In the genomic region with DNA sequence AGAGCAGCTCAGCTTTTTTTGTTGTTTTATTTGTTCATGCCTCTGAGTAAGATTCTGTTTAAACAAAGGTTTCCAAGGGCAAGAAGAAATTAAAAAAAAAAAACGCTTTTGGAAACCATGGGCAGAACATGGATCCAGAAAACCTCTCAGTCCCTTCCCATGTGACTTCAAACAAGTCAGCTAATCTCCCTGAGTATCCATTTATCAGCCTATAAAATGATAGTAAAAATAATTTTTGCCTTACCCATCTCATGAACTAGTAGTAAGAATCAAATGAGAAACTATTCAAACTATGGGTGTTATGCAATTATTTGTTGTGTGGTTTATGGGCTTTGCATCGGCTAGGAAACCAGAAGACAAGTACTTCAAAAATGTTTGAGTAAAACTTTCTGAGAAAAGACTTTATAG, we compare ENCODE assay signal across 2 cellular contexts.
TF ChIP-seq lines count a peak whose summit lies in the region.

No MANE protein-coding gene starts in this region.

TF ChIP-seq in HCT116, 20 proteins besides CTCF, POLR2A, EP300 and RAD21:
- TF ChIP-seq CBX3 (IDR thresholded peaks at IDR 0.05; ENCODE audit: low read depth) (no peak), EZH2 (IDR thresholded peaks at IDR 0.05) (no peak), EGR1 (IDR thresholded peaks at IDR 0.05; ENCODE audit: low read depth) (no peak), CEBPB (IDR thresholded peaks at IDR 0.05; ENCODE audit: low read depth) (no peak), POLR2AphosphoS5 (IDR thresholded peaks at IDR 0.05; ENCODE audit: low read depth, low read length) (no peak), TCF7L2 (IDR thresholded peaks at IDR 0.05; ENCODE audit: borderline replicate concordance, extremely low read depth, insufficient read depth, insufficient read length) (no peak), YY1 (IDR thresholded peaks at IDR 0.05; ENCODE audit: extremely low read depth, insufficient replicate concordance, low read depth, low read length) (no peak), EZH2phosphoT487 (IDR thresholded peaks at IDR 0.05; ENCODE audit: borderline replicate concordance) (no peak), SRF (IDR thresholded peaks at IDR 0.05; ENCODE audit: low read depth) (no peak), SIN3A (IDR thresholded peaks at IDR 0.05; ENCODE audit: low read depth) (no peak)
- TF ChIP-seq, protein P1, sequence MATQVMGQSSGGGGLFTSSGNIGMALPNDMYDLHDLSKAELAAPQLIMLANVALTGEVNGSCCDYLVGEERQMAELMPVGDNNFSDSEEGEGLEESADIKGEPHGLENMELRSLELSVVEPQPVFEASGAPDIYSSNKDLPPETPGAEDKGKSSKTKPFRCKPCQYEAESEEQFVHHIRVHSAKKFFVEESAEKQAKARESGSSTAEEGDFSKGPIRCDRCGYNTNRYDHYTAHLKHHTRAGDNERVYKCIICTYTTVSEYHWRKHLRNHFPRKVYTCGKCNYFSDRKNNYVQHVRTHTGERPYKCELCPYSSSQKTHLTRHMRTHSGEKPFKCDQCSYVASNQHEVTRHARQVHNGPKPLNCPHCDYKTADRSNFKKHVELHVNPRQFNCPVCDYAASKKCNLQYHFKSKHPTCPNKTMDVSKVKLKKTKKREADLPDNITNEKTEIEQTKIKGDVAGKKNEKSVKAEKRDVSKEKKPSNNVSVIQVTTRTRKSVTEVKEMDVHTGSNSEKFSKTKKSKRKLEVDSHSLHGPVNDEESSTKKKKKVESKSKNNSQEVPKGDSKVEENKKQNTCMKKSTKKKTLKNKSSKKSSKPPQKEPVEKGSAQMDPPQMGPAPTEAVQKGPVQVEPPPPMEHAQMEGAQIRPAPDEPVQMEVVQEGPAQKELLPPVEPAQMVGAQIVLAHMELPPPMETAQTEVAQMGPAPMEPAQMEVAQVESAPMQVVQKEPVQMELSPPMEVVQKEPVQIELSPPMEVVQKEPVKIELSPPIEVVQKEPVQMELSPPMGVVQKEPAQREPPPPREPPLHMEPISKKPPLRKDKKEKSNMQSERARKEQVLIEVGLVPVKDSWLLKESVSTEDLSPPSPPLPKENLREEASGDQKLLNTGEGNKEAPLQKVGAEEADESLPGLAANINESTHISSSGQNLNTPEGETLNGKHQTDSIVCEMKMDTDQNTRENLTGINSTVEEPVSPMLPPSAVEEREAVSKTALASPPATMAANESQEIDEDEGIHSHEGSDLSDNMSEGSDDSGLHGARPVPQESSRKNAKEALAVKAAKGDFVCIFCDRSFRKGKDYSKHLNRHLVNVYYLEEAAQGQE (IDR thresholded peaks at IDR 0.05; ENCODE audit: low read depth) = no peak
- TF ChIP-seq, protein P2, sequence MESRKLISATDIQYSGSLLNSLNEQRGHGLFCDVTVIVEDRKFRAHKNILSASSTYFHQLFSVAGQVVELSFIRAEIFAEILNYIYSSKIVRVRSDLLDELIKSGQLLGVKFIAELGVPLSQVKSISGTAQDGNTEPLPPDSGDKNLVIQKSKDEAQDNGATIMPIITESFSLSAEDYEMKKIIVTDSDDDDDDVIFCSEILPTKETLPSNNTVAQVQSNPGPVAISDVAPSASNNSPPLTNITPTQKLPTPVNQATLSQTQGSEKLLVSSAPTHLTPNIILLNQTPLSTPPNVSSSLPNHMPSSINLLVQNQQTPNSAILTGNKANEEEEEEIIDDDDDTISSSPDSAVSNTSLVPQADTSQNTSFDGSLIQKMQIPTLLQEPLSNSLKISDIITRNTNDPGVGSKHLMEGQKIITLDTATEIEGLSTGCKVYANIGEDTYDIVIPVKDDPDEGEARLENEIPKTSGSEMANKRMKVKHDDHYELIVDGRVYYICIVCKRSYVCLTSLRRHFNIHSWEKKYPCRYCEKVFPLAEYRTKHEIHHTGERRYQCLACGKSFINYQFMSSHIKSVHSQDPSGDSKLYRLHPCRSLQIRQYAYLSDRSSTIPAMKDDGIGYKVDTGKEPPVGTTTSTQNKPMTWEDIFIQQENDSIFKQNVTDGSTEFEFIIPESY (IDR thresholded peaks at IDR 0.05; ENCODE audit: extremely low read depth, insufficient replicate concordance, low read length) = no peak
- TF ChIP-seq, protein P3, sequence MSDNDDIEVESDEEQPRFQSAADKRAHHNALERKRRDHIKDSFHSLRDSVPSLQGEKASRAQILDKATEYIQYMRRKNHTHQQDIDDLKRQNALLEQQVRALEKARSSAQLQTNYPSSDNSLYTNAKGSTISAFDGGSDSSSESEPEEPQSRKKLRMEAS (IDR thresholded peaks at IDR 0.05) = no peak

TF ChIP-seq in HepG2, 621 proteins besides CTCF, POLR2A, EP300 and RAD21:
- no peak for TF ChIP-seq SNRNP70 (IDR thresholded peaks at IDR 0.05; ENCODE audit: low read depth, low read length)
- TF ChIP-seq MTF1 (CRISPR knock-in tag; IDR thresholded peaks at IDR 0.05) = no peak
- TF ChIP-seq MED1 (CRISPR knock-in tag; IDR thresholded peaks at IDR 0.05) = no peak
- TF ChIP-seq POLR2AphosphoS5 (IDR thresholded peaks at IDR 0.05; ENCODE audit: low read depth, low read length) = no peak
- no peak for TF ChIP-seq ZNF160 (CRISPR knock-in tag; IDR thresholded peaks at IDR 0.05)
- TF ChIP-seq ZNF841 (CRISPR knock-in tag; IDR thresholded peaks at IDR 0.05; ENCODE audit: borderline replicate concordance) = no peak
- no peak for TF ChIP-seq AKAP8 (CRISPR knock-in tag; IDR thresholded peaks at IDR 0.05)
- TF ChIP-seq, protein P4, sequence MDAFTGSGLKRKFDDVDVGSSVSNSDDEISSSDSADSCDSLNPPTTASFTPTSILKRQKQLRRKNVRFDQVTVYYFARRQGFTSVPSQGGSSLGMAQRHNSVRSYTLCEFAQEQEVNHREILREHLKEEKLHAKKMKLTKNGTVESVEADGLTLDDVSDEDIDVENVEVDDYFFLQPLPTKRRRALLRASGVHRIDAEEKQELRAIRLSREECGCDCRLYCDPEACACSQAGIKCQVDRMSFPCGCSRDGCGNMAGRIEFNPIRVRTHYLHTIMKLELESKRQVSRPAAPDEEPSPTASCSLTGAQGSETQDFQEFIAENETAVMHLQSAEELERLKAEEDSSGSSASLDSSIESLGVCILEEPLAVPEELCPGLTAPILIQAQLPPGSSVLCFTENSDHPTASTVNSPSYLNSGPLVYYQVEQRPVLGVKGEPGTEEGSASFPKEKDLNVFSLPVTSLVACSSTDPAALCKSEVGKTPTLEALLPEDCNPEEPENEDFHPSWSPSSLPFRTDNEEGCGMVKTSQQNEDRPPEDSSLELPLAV (CRISPR knock-in tag; conservative IDR thresholded peaks at IDR 0.05; ENCODE audit: low read depth) = no peak
- TF ChIP-seq TARDBP (CRISPR knock-in tag; IDR thresholded peaks at IDR 0.05) = no peak
- no peak for TF ChIP-seq ZNF10 (CRISPR knock-in tag; IDR thresholded peaks at IDR 0.05; ENCODE audit: borderline replicate concordance, low read depth)
- TF ChIP-seq, protein P5, sequence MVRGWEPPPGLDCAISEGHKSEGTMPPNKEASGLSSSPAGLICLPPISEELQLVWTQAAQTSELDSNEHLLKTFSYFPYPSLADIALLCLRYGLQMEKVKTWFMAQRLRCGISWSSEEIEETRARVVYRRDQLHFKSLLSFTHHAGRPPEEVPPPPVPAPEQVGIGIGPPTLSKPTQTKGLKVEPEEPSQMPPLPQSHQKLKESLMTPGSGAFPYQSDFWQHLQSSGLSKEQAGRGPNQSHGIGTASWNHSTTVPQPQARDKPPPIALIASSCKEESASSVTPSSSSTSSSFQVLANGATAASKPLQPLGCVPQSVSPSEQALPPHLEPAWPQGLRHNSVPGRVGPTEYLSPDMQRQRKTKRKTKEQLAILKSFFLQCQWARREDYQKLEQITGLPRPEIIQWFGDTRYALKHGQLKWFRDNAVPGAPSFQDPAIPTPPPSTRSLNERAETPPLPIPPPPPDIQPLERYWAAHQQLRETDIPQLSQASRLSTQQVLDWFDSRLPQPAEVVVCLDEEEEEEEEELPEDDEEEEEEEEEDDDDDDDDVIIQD (CRISPR knock-in tag; IDR thresholded peaks at IDR 0.05; ENCODE audit: low read depth) = no peak
- TF ChIP-seq, protein P6, sequence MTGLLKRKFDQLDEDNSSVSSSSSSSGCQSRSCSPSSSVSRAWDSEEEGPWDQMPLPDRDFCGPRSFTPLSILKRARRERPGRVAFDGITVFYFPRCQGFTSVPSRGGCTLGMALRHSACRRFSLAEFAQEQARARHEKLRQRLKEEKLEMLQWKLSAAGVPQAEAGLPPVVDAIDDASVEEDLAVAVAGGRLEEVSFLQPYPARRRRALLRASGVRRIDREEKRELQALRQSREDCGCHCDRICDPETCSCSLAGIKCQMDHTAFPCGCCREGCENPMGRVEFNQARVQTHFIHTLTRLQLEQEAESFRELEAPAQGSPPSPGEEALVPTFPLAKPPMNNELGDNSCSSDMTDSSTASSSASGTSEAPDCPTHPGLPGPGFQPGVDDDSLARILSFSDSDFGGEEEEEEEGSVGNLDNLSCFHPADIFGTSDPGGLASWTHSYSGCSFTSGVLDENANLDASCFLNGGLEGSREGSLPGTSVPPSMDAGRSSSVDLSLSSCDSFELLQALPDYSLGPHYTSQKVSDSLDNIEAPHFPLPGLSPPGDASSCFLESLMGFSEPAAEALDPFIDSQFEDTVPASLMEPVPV (CRISPR knock-in tag; IDR thresholded peaks at IDR 0.05) = no peak
- TF ChIP-seq, protein P1 (IDR thresholded peaks at IDR 0.05; ENCODE audit: borderline replicate concordance in 1 of 2, low read depth in 1 of 2, low read length in 2 of 2) = no peak
- no peak for TF ChIP-seq SNAPC2 (CRISPR knock-in tag; IDR thresholded peaks at IDR 0.05)
- no peak for TF ChIP-seq ZNF749 (CRISPR knock-in tag; IDR thresholded peaks at IDR 0.05; ENCODE audit: borderline replicate concordance)
